Comparison of ENCODE assay signal across 8 cellular contexts in genomic region chr19:21767065-21767800, GRCh38. TPM values are rescaled to one million over a fixed set of nuclear protein-coding genes. Genes with fewer than 3 reads are reported as not detected.
DNase-seq lines count a peak whose midpoint lies in the region; ATAC-seq and TF ChIP-seq lines count a peak whose summit lies in the region.

TSS of gene ZNF100 (minus strand) at chr19:21767579. CDS start at chr19:21767429, 150 bp downstream.

- H3K9me3 ChIP-seq in adipocyte (ENCODE audit: control insufficient read depth, low read length) (no peaks in the 10 kb centered on the region), heart right ventricle (no peaks in the 10 kb centered on the region)

- H3K27me3 Mint-ChIP-seq in type B pancreatic cell = no peaks in the 10 kb centered on the region

- no peaks in the 10 kb centered on the region for H3K4me1 ChIP-seq in adipocyte (ENCODE audit: control insufficient read depth, insufficient read depth, low read length)
- peaks cover 0 to 18% (median 11%) of the 10 kb centered on the region in 9 donors for H3K4me1 ChIP-seq in heart right ventricle

- 0 to 1% methylated on average over 35 of the region's 35 CpGs for WGBS in heart right ventricle, 2 donors

- TF ChIP-seq CTCF in GM12875 (IDR thresholded peaks at IDR 0.05; ENCODE audit: borderline replicate concordance, insufficient read depth, low read depth, low read length) (no peak), heart right ventricle (IDR thresholded peaks at IDR 0.05) (no peak), type B pancreatic cell (conservative IDR thresholded peaks at IDR 0.05) (no peak)

- H3K9ac ChIP-seq in adipocyte (ENCODE audit: low read length) = peak within 1 kb of the TSS; percentile 91

- no peaks in the 10 kb centered on the region for H3K27me3 ChIP-seq in adipocyte (replicated peaks; ENCODE audit: control insufficient read depth, insufficient read depth, low read length)
- H3K27me3 ChIP-seq in heart right ventricle = no peaks in the 10 kb centered on the region

- peaks cover 31% of the 10 kb centered on the region for H3K36me3 Mint-ChIP-seq in type B pancreatic cell

- H3K9me3 Mint-ChIP-seq in type B pancreatic cell = no peaks in the 10 kb centered on the region

- H3K4me1 Mint-ChIP-seq in type B pancreatic cell (ENCODE audit: unreplicated experiment) = peaks cover 11% of the 10 kb centered on the region

- peaks cover 28% of the 10 kb centered on the region for H3K36me3 ChIP-seq in adipocyte (ENCODE audit: control insufficient read depth, insufficient read depth, low read length, severe bottlenecking)
- peaks cover 0 to 34% (median 19%) of the 10 kb centered on the region in 9 donors for H3K36me3 ChIP-seq in heart right ventricle

- peak within 1 kb of the TSS; percentile 96 for H3K27ac Mint-ChIP-seq in type B pancreatic cell

- intact Hi-C loops in heart right ventricle (cut with DNase I) = loop anchor here in 5 of 10 donors (5.0 to 10.0 kb wide), 3 partner anchors 70 to 1970 kb away; partner anchors contain the start of gene ZNF43 (in 3 of the 5)

- ATAC-seq in HG02763 (IDR thresholded peaks at IDR 0.05; ENCODE audit: unreplicated experiment) (peak; percentile 96), heart right ventricle (peak; percentile 96 to 99 (median 98))

- H3K4me3 Mint-ChIP-seq in type B pancreatic cell = peak within 1 kb of the TSS; percentile 99

- DNase-seq in NCI-H1417 treated with DMSO at 0.1 percent for 48 hours (lab: John Stamatoyannopoulos, UW) = peak; percentile 61
- DNase-seq in T follicular helper cell (ENCODE audit: low read depth) = peak; percentile 79
- DNase-seq in adipocyte (ENCODE audit: low read depth) = peak; percentile 97
- peak; percentile 92 to 94 for DNase-seq in heart right ventricle
- peak; percentile 95 for DNase-seq in pons (ENCODE audit: low spot score)
- peak; percentile 88 for DNase-seq in type B pancreatic cell (ENCODE audit: extremely low spot score, unreplicated experiment)

- H3K4me3 ChIP-seq in GM12875 (ENCODE audit: low read depth, low read length) = peak within 1 kb of the TSS; percentile 73
- peak within 1 kb of the TSS; percentile 97 for H3K4me3 ChIP-seq in adipocyte (ENCODE audit: low read length)
- H3K4me3 ChIP-seq in heart right ventricle = peak within 1 kb of the TSS; percentile 65 to 84 (median 77)

- H3K27ac ChIP-seq in heart right ventricle = peak within 1 kb of the TSS; percentile 62 to 92 (median 84)

RNA-seq across cellular contexts. Expression of gene ZNF100, which starts in this region (rescaled TPM):
- total RNA-seq in heart right ventricle (10 to 100 TPM in 1 of 10 donors, 1 to 10 TPM in 9; 3.2 to 10.3 (median 5.6) TPM), type B pancreatic cell (ENCODE audit: low replicate concordance) (13.6 and 19.8 TPM in 2 replicates)
- 1 to 10 TPM; 1.1 to 2.8 TPM for polyA plus RNA-seq in heart right ventricle

Comparison
In these comparisons a context has a peak if more than half of its experiments do, and no peak if none do; other contexts are left out.
1. Peak in every context shown above with its lines: DNase-seq, ATAC-seq, H3K4me3 ChIP-seq and H3K27ac ChIP-seq.